ENCODE assay signal across 8 cellular contexts in the genomic region with DNA sequence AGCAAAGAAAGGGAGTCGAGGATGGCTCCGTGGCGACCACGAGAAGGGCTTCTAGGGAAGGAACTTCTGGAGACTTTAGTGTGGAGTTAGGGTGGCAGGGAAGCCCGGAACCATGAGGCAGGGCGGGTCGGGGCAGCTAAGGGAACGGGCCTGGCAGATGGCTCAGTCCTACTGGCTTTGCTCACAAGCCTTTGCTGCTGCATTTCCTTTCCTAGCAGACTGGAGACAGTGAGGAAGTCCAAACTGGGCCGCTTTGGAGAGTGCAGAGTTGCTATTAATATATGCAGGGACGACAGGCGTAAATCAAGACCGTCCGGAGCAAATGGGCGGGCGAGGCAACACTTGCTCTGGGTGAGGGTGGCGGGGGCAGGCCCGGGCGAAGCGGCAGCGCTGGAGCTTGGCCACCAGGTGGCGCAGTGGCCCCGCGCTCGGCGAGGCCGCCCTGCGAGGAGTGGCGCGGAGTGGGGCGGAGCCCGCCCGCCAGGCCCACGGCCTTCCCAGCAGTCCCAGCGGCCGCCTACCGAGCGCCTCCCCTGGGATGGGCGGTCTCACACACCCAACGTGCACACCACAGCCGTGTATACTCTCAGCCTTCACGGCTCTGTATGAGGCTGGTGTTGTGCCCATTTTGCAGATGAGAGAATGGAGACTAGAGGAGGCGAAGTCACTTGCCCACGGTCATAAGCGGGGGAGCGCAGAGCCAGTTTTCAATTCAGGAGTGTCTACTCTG. TPM values are rescaled to one million over a fixed set of nuclear protein-coding genes. Genes with fewer than 3 reads are reported as not detected.
DNase-seq lines count a peak whose midpoint lies in the region; ATAC-seq, FAIRE-seq and TF ChIP-seq lines count a peak whose summit lies in the region.

No MANE protein-coding gene starts in this region.

- H3K4me1 ChIP-seq in astrocyte (ENCODE audit: insufficient read depth, low read length) (peaks cover 9% of the 10 kb centered on the region), hepatocyte (ENCODE audit: insufficient read depth) (peaks cover 4% of the 10 kb centered on the region)

- H3K27ac Mint-ChIP-seq in astrocyte (ENCODE audit: unreplicated experiment), result no peak overlapping the region

- H3K36me3 Mint-ChIP-seq in astrocyte (ENCODE audit: low read depth, unreplicated experiment), result peaks cover 2% of the 10 kb centered on the region

- H3K4me1 Mint-ChIP-seq in astrocyte (ENCODE audit: low read depth, unreplicated experiment), result no peaks in the 10 kb centered on the region

- H3K9me2 ChIP-seq in hepatocyte (replicated peaks; ENCODE audit: insufficient read depth), result no peaks in the 10 kb centered on the region

- ATAC-seq in HG02763 (IDR thresholded peaks at IDR 0.05; ENCODE audit: unreplicated experiment) (peak; percentile 92), sciatic nerve (peak; percentile 95)

- H3K27me3 ChIP-seq in astrocyte (ENCODE audit: insufficient read depth, low read length) (no peaks in the 10 kb centered on the region), hepatocyte (no peaks in the 10 kb centered on the region)

- peak overlapping the region; percentile 32 for H3K9ac ChIP-seq in astrocyte (ENCODE audit: low read length)

- WGBS in hepatocyte (ENCODE audit: low lambda C conversion rate, missing lambda C conversion rate), result 22% methylated on average over 39 of the region's 45 CpGs

- peak overlapping the region; percentile 50 for H3K4me3 ChIP-seq in astrocyte (ENCODE audit: insufficient read depth, low read depth, low read length)
- H3K4me3 ChIP-seq in hepatocyte, result no peak overlapping the region

- no peak overlapping the region for H3K27ac ChIP-seq in astrocyte (ENCODE audit: low read depth, low read length)
- H3K27ac ChIP-seq in hepatocyte, result no peak overlapping the region

- no peaks in the 10 kb centered on the region for H3K9me3 ChIP-seq in astrocyte (ENCODE audit: insufficient read depth, low read depth, low read length)
- H3K9me3 ChIP-seq in hepatocyte (ENCODE audit: low read depth), result no peaks in the 10 kb centered on the region

- H2AFZ ChIP-seq in astrocyte (ENCODE audit: low read depth, low read length) (peak overlapping the region; percentile 78), hepatocyte (peak overlapping the region; percentile 56)

- H3K4me2 ChIP-seq in astrocyte (ENCODE audit: low read length) (peak overlapping the region; percentile 89), hepatocyte (peak overlapping the region; percentile 80)

- no peak overlapping the region for H3K4me3 Mint-ChIP-seq in astrocyte (ENCODE audit: unreplicated experiment)

- DNase-seq in NCI-H1436 (lab: John Stamatoyannopoulos, UW) (peak; percentile 88), NCI-H1436 treated with DMSO at 0.1 percent for 48 hours (lab: John Stamatoyannopoulos, UW) (no peak), NCI-H1417 treated with DMSO at 0.1 percent for 48 hours (lab: John Stamatoyannopoulos, UW) (peak; percentile 10), T-helper 9 cell (peak; percentile 92), astrocyte (ENCODE audit: low read depth) (peak; percentile 58), hepatocyte (ENCODE audit: low spot score) (peak; percentile 92), sciatic nerve (ENCODE audit: low spot score) (peak; percentile 96)

- H3K27me3 Mint-ChIP-seq in astrocyte (ENCODE audit: low read depth, unreplicated experiment), result peaks cover 4% of the 10 kb centered on the region

- intact Hi-C loops in sciatic nerve (cut with DNase I), result no loop called here

- TF ChIP-seq CTCF in astrocyte (IDR thresholded peaks at IDR 0.05; ENCODE audit: insufficient read depth, low read depth, low read length) (peak; percentile 58), hepatocyte (IDR thresholded peaks at IDR 0.05; ENCODE audit: poor library complexity) (peak; percentile 88)

- no peaks in the 10 kb centered on the region for H3K79me2 ChIP-seq in astrocyte (ENCODE audit: insufficient read depth, low read length)
- H3K79me2 ChIP-seq in hepatocyte, result no peaks in the 10 kb centered on the region

- H3K36me3 ChIP-seq in astrocyte (ENCODE audit: insufficient read depth, low read length) (no peaks in the 10 kb centered on the region), hepatocyte (replicated peaks; ENCODE audit: insufficient read depth, low read depth) (no peaks in the 10 kb centered on the region)

- FAIRE-seq in astrocyte (lab: Jason Lieb, UNC), result no peak

- H3K9me3 Mint-ChIP-seq in astrocyte (ENCODE audit: unreplicated experiment), result no peaks in the 10 kb centered on the region

- H4K20me1 ChIP-seq in astrocyte (ENCODE audit: insufficient read depth, low read length) (peaks cover 4% of the 10 kb centered on the region), hepatocyte (ENCODE audit: insufficient read depth, poor library complexity, severe bottlenecking) (no peaks in the 10 kb centered on the region)

RNA-seq across cellular contexts. Expression of a gene that starts 24.4 kb away (rescaled TPM):
- not detected in 2 replicates for total RNA-seq in astrocyte
- not detected in 2 replicates for total RNA-seq in hepatocyte
- not detected in 2 replicates for polyA plus RNA-seq in hepatocyte
- not detected for total RNA-seq in sciatic nerve
